13 cellular contexts compared by ENCODE assay signal in the genomic region with DNA sequence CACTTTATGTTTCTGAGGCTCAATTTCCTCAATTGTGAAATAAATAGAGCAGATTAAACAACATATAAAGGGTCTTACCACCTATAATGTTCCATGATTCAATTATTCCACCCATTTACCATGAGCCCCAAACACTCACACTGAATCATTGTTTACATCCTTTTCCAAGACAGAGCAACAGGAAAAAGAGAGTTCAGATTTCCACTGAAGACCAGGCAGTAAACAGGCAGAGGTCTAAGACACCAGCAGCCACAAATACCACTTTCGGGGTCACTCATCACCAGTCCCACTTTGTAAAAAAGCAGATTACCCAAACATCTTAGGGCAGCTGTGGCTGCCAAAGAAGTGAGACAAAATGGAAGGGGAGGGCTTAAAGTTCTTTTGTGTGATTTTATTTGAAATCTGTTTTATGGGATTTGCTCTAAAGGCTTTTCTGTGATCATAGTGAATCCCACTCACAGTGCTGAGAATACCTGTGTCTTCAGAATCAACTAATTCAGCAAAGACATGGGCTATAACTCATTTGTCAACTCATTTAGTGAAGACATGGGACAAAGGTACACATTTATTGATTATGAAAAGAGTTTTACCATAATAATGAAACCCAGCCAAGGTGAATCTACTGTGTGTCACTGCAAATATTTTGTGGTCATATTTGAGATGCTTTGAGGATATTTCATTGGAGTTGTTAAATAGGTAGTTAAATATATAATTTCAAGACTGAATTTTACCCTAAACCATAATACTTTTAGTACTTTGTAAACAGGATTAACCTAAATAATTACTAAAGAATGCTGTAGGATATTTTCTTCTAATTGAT. TPM values are rescaled to one million over a fixed set of nuclear protein-coding genes. Genes with fewer than 3 reads are reported as not detected.
DNase-seq lines count a peak whose midpoint lies in the region; ATAC-seq lines count a peak whose summit lies in the region.
"Had no signal": no experiment of that assay in that cellular context is flagged by ENCODE, and none has a peak within 500 bp of the region (broad histone marks: within the 10 kb centered on the region; RNA-seq: fewer than 3 reads in every experiment).

No MANE protein-coding gene starts in this region.

- no peak overlapping the region for H3K4me3 Mint-ChIP-seq in activated naive CD4-positive, alpha-beta T cell treated with anti-CD3 and anti-CD28 coated beads for 36 hours
- peak overlapping the region; percentile 33 for H3K4me3 Mint-ChIP-seq in activated naive CD8-positive, alpha-beta T cell treated with anti-CD3 and anti-CD28 coated beads, Interleukin-2, amount 50 U/mL, for 24 hours
- H3K4me3 Mint-ChIP-seq: dendritic cell treated with granulocyte-macrophage colony-stimulating factor and Interleukin-4, amounts not matched to agents 40 ng/mL and 50 ng/mL, for 4 days; stimulated activated memory B cell treated with anti-CD40 and anti-IgM and Interleukin-4, amounts not matched to agents 10 μg/mL and 1 μg/mL and 100 μg/mL, for 72 hours had no signal

- DNase-seq in activated naive CD4-positive, alpha-beta T cell treated with anti-CD3 and anti-CD28 coated beads for 36 hours = no peak
- no peak for DNase-seq in activated naive CD4-positive, alpha-beta T cell (lab: John Stamatoyannopoulos, UW)
- DNase-seq in RKO (ENCODE audit: low spot score) = peak; percentile 23
- peak; percentile 34 for DNase-seq in activated naive CD8-positive, alpha-beta T cell treated with anti-CD3 and anti-CD28 coated beads, Interleukin-2, amount 50 U/mL, for 24 hours
- DNase-seq in stimulated activated CD8-positive, alpha-beta memory T cell treated with anti-CD3 and anti-CD28 coated beads, Interleukin-4, amount 100 ng/mL, for 48 hours = peak; percentile 41
- DNase-seq in occipital lobe (lab: John Stamatoyannopoulos, UW) = no peak
- no peak for DNase-seq in left lobe of liver (ENCODE audit: low spot score)
- no peak for DNase-seq in DMS 273 (lab: John Stamatoyannopoulos, UW; ENCODE audit: unreplicated experiment)
- DNase-seq: DMS 273 treated with DMSO at 0.1 percent for 48 hours, H7, mucosa of descending colon had no signal

- intact Hi-C loops in activated naive CD4-positive, alpha-beta T cell treated with anti-CD3 and anti-CD28 coated beads for 36 hours (cut with micrococcal nuclease) = no loop called here

- peak overlapping the region; percentile 39 for H3K27ac Mint-ChIP-seq in activated naive CD4-positive, alpha-beta T cell treated with anti-CD3 and anti-CD28 coated beads for 36 hours
- H3K27ac Mint-ChIP-seq in activated naive CD8-positive, alpha-beta T cell treated with anti-CD3 and anti-CD28 coated beads, Interleukin-2, amount 50 U/mL, for 24 hours = peak overlapping the region; percentile 86
- H3K27ac Mint-ChIP-seq: dendritic cell treated with granulocyte-macrophage colony-stimulating factor and Interleukin-4, amounts not matched to agents 40 ng/mL and 50 ng/mL, for 4 days; stimulated activated memory B cell treated with anti-CD40 and anti-IgM and Interleukin-4, amounts not matched to agents 10 μg/mL and 1 μg/mL and 100 μg/mL, for 72 hours had no signal

- peaks cover 7% of the 10 kb centered on the region for H3K4me1 Mint-ChIP-seq in activated naive CD4-positive, alpha-beta T cell treated with anti-CD3 and anti-CD28 coated beads for 36 hours (ENCODE audit: low read depth)
- peaks cover 23% of the 10 kb centered on the region for H3K4me1 Mint-ChIP-seq in activated naive CD8-positive, alpha-beta T cell treated with anti-CD3 and anti-CD28 coated beads, Interleukin-2, amount 50 U/mL, for 24 hours
- H3K4me1 Mint-ChIP-seq: stimulated activated memory B cell treated with anti-CD40 and anti-IgM and Interleukin-4, amounts not matched to agents 10 μg/mL and 1 μg/mL and 100 μg/mL, for 72 hours had no signal

- no peaks in the 10 kb centered on the region for H3K36me3 Mint-ChIP-seq in activated naive CD4-positive, alpha-beta T cell treated with anti-CD3 and anti-CD28 coated beads for 36 hours (ENCODE audit: low read depth)
- H3K36me3 Mint-ChIP-seq in activated naive CD8-positive, alpha-beta T cell treated with anti-CD3 and anti-CD28 coated beads, Interleukin-2, amount 50 U/mL, for 24 hours (ENCODE audit: low read depth) = no peaks in the 10 kb centered on the region
- H3K36me3 Mint-ChIP-seq: stimulated activated memory B cell treated with anti-CD40 and anti-IgM and Interleukin-4, amounts not matched to agents 10 μg/mL and 1 μg/mL and 100 μg/mL, for 72 hours had no signal

- H3K27me3 Mint-ChIP-seq in activated naive CD4-positive, alpha-beta T cell treated with anti-CD3 and anti-CD28 coated beads for 36 hours (ENCODE audit: low read depth) = no peaks in the 10 kb centered on the region
- no peaks in the 10 kb centered on the region for H3K27me3 Mint-ChIP-seq in activated naive CD8-positive, alpha-beta T cell treated with anti-CD3 and anti-CD28 coated beads, Interleukin-2, amount 50 U/mL, for 24 hours

- H3K9me3 Mint-ChIP-seq in activated naive CD4-positive, alpha-beta T cell treated with anti-CD3 and anti-CD28 coated beads for 36 hours = no peaks in the 10 kb centered on the region
- H3K9me3 Mint-ChIP-seq in activated naive CD8-positive, alpha-beta T cell treated with anti-CD3 and anti-CD28 coated beads, Interleukin-2, amount 50 U/mL, for 24 hours = no peaks in the 10 kb centered on the region
- H3K9me3 Mint-ChIP-seq: dendritic cell treated with granulocyte-macrophage colony-stimulating factor and Interleukin-4, amounts not matched to agents 40 ng/mL and 50 ng/mL, for 4 days; stimulated activated memory B cell treated with anti-CD40 and anti-IgM and Interleukin-4, amounts not matched to agents 10 μg/mL and 1 μg/mL and 100 μg/mL, for 72 hours had no signal

- peak; percentile 89 for ATAC-seq in activated naive CD8-positive, alpha-beta T cell treated with anti-CD3 and anti-CD28 coated beads, Interleukin-2, amount 50 U/mL, for 24 hours
- no peak for ATAC-seq in left lobe of liver
- ATAC-seq: mucosa of descending colon; stimulated activated memory B cell treated with anti-CD40 and anti-IgM and Interleukin-4, amounts not matched to agents 10 μg/mL and 1 μg/mL and 100 μg/mL, for 72 hours had no signal

- CTCF ChIA-PET in activated naive CD4-positive, alpha-beta T cell treated with anti-CD3 and anti-CD28 coated beads for 36 hours (lab: Charles Lee) = interaction anchor here (1.9 kb wide), 1 partner anchor 9 kb away, joined by 10 read pairs; no protein-coding TSS in a partner anchor

RNA-seq across cellular contexts. Expression of a gene that starts 24.8 kb away (rescaled TPM):
- 10 to 100 TPM; 92.6 to 96.8 TPM for total RNA-seq in activated naive CD4-positive, alpha-beta T cell treated with anti-CD3 and anti-CD28 coated beads for 36 hours
- total RNA-seq in occipital lobe = 70.5 TPM
- total RNA-seq in left lobe of liver = 63.0 TPM

Comparison
In these comparisons a context has a peak if more than half of its experiments do, and no peak if none do; other contexts are left out.
1. DNase-seq: peak in RKO (single experiment), activated naive CD8-positive, alpha-beta T cell treated with anti-CD3 and anti-CD28 coated beads, Interleukin-2, amount 50 U/mL, for 24 hours (single experiment) and stimulated activated CD8-positive, alpha-beta memory T cell treated with anti-CD3 and anti-CD28 coated beads, Interleukin-4, amount 100 ng/mL, for 48 hours (single experiment); none in activated naive CD4-positive, alpha-beta T cell treated with anti-CD3 and anti-CD28 coated beads for 36 hours (single experiment), activated naive CD4-positive, alpha-beta T cell (0 of 4), occipital lobe (single experiment), left lobe of liver (single experiment) and DMS 273 (single experiment).